9 cellular contexts compared by ENCODE assay signal in genomic region chr7:122532406-122533269, GRCh38.
DNase-seq lines count a peak whose midpoint lies in the region; ATAC-seq and TF ChIP-seq lines count a peak whose summit lies in the region.
"Had no signal": no experiment of that assay in that cellular context is flagged by ENCODE, and none has a peak within 500 bp of the region (broad histone marks: within the 10 kb centered on the region; RNA-seq: fewer than 3 reads in every experiment).

No MANE protein-coding gene starts in this region.

- dilution Hi-C loops in mammary epithelial cell (cut with HindIII; ENCODE audit: low sequenced_read_pairs), result no loop called here

- DNase-seq in GM03348 (ENCODE audit: low spot score) (peak; percentile 29), mammary epithelial cell (no peak), myocyte (ENCODE audit: low read depth) (peak; percentile 32), immature natural killer cell (no peak), tibial artery (no peak)
- DNase-seq: MV-4-11; stimulated activated CD4-positive, alpha-beta T cell treated with anti-CD3 and anti-CD28 coated beads, Interleukin-4, amount 100 ng/mL, for 4 hours had no signal

- ATAC-seq in GM18519 (IDR thresholded peaks at IDR 0.05; ENCODE audit: low FRiP score, unreplicated experiment), result no peak

- H3K27me3 ChIP-seq in KMS-11 (ENCODE audit: insufficient read depth, low read depth), result no peaks in the 10 kb centered on the region
- no peaks in the 10 kb centered on the region for H3K27me3 ChIP-seq in mammary epithelial cell (ENCODE audit: insufficient read depth, low read length)
- H3K27me3 ChIP-seq in tibial artery, result no peaks in the 10 kb centered on the region

- H3K4me1 Mint-ChIP-seq in immature natural killer cell, result no peaks in the 10 kb centered on the region

- H3K79me2 ChIP-seq in KMS-11 (ENCODE audit: insufficient read depth, low read depth) (no peaks in the 10 kb centered on the region), mammary epithelial cell (ENCODE audit: insufficient read depth, low read length) (no peaks in the 10 kb centered on the region)

- H3K36me3 Mint-ChIP-seq in immature natural killer cell, result no peaks in the 10 kb centered on the region

- H3K4me1 ChIP-seq in KMS-11 (ENCODE audit: low read depth, poor library complexity, severe bottlenecking) (peaks cover 44% of the 10 kb centered on the region), mammary epithelial cell (ENCODE audit: insufficient read depth, low read length) (no peaks in the 10 kb centered on the region), tibial artery (no peaks in the 10 kb centered on the region)

- intact Hi-C loops in mammary epithelial cell (cut with micrococcal nuclease) (loop anchor here (5.0 kb wide), 1 partner anchor 520 kb away; no protein-coding TSS in a partner anchor), tibial artery (cut with DNase I; ENCODE audit: low total_unique reads) (no loop called here)

- peak; percentile 92 for TF ChIP-seq CTCF in KMS-11 (conservative IDR thresholded peaks at IDR 0.05; ENCODE audit: low read depth, low read length)
- peak; percentile 35 to 39 for TF ChIP-seq CTCF in mammary epithelial cell (conservative IDR thresholded peaks at IDR 0.05 in 1 of 2, IDR thresholded peaks at IDR 0.05 in 1 of 2; ENCODE audit: extremely low read depth in 1 of 2, insufficient read depth in 1 of 2, low read depth in 1 of 2, low read length in 2 of 2)
- TF ChIP-seq CTCF in tibial artery (IDR thresholded peaks at IDR 0.05), result peak in 1 of 2 experiments; percentile 25

- no peak overlapping the region for H3K4me3 ChIP-seq in KMS-11 (IDR thresholded peaks at IDR 0.05; ENCODE audit: insufficient read depth, low read depth, low read length)
- no peak overlapping the region for H3K4me3 ChIP-seq in mammary epithelial cell (replicated peaks in 1 of 3; ENCODE audit: insufficient read depth in 1 of 3, low read depth in 2 of 3, low read length in 3 of 3)
- no peak overlapping the region for H3K4me3 ChIP-seq in tibial artery

- no peaks in the 10 kb centered on the region for H4K20me1 ChIP-seq in KMS-11 (ENCODE audit: insufficient read depth)
- no peaks in the 10 kb centered on the region for H4K20me1 ChIP-seq in mammary epithelial cell (ENCODE audit: insufficient read depth, low read length)

- H3K4me3 Mint-ChIP-seq in immature natural killer cell, result no peak overlapping the region

- H3K4me2 ChIP-seq in KMS-11 (no peak overlapping the region; the same call in 1 of the 2 replicates), mammary epithelial cell (ENCODE audit: insufficient read depth, low read depth, low read length) (no peak overlapping the region)

- H3K9ac ChIP-seq in KMS-11, result no peak overlapping the region
- no peak overlapping the region for H3K9ac ChIP-seq in mammary epithelial cell (ENCODE audit: insufficient read depth, low read length)

- peaks cover 0 to 3% (median 3%) of the 10 kb centered on the region in 3 donors for H3K27me3 Mint-ChIP-seq in immature natural killer cell (ENCODE audit: low read depth in 3 of 3)

- peaks cover 0 to 9% (median 0%) of the 10 kb centered on the region in 6 donors for H3K9me3 Mint-ChIP-seq in immature natural killer cell

- H3K9me3 ChIP-seq in mammary epithelial cell (replicated peaks; ENCODE audit: insufficient read depth, low read length) (no peaks in the 10 kb centered on the region), tibial artery (no peaks in the 10 kb centered on the region)

- H3K27ac Mint-ChIP-seq in immature natural killer cell, result no peak overlapping the region

- CTCF ChIA-PET in mammary epithelial cell (lab: Charles Lee; ENCODE audit: low non-redundant PET), result no interaction called here

- no peak overlapping the region for H3K27ac ChIP-seq in KMS-11
- no peak overlapping the region for H3K27ac ChIP-seq in mammary epithelial cell (ENCODE audit: insufficient read depth, low read depth, low read length)
- no peak overlapping the region for H3K27ac ChIP-seq in tibial artery

- H3K36me3 ChIP-seq in KMS-11 (ENCODE audit: insufficient read depth) (no peaks in the 10 kb centered on the region), mammary epithelial cell (ENCODE audit: insufficient read depth, low read length) (no peaks in the 10 kb centered on the region), tibial artery (no peaks in the 10 kb centered on the region)

- no TSS peak for BruUV-seq in mammary epithelial cell (replicated peaks; lab: Mats Ljungman, UMichigan)

- in situ Hi-C loops in mammary epithelial cell (cut with MboI; ENCODE audit: low sequenced_read_pairs in 2 of 2), result loop anchor here (10.0 kb wide), 3 partner anchors 308 to 438 kb away; no protein-coding TSS in a partner anchor

- H2AFZ ChIP-seq in KMS-11 (ENCODE audit: low read depth), result no peak overlapping the region
- H2AFZ ChIP-seq in mammary epithelial cell (ENCODE audit: low read depth, low read length), result no peak overlapping the region

- 12% methylated on average over 7 of the region's 9 CpGs for WGBS in mammary epithelial cell (ENCODE audit: low coverage, missing lambda C conversion rate)

Comparison
In these comparisons a context has a peak if more than half of its experiments do, and no peak if none do; other contexts are left out.
1. DNase-seq: peak in GM03348 (single experiment) and myocyte (single experiment); none in mammary epithelial cell (single experiment), immature natural killer cell (0 of 3) and tibial artery (0 of 2).